ENCODE assay signal across 22 cellular contexts in genomic region chr15:87493803-87494202, GRCh38.
DNase-seq lines count a peak whose midpoint lies in the region; ATAC-seq and TF ChIP-seq lines count a peak whose summit lies in the region.
"Had no signal": no experiment of that assay in that cellular context is flagged by ENCODE, and none has a peak within 500 bp of the region (broad histone marks: within the 10 kb centered on the region; RNA-seq: fewer than 3 reads in every experiment).

No MANE protein-coding gene starts in this region.

- no peak for ATAC-seq in psoas muscle
- no peak for ATAC-seq in HG03521 (IDR thresholded peaks at IDR 0.05; ENCODE audit: unreplicated experiment)
- ATAC-seq in gastrocnemius medialis = no peak
- ATAC-seq in GM18498 (IDR thresholded peaks at IDR 0.05; ENCODE audit: unreplicated experiment) = no peak
- ATAC-seq: A549, GM12878 had no signal

- H3K36me3 ChIP-seq in psoas muscle (ENCODE audit: insufficient read depth in 1 of 2, low read depth in 1 of 2) (no peaks in the 10 kb centered on the region), gastrocnemius medialis (no peaks in the 10 kb centered on the region)
- H3K36me3 ChIP-seq: BE2C; BLaER1 treated with 17β-estradiol and CSF1 and Interleukin-3, amounts not matched to agents 10 nM and 100 nM; HAP-1 had no signal

- TF ChIP-seq CTCF in epithelial cell of esophagus (IDR thresholded peaks at IDR 0.05; ENCODE audit: insufficient read depth, low read depth, low read length, missing control alignments) (no peak), psoas muscle (IDR thresholded peaks at IDR 0.05) (no peak), gastrocnemius medialis (IDR thresholded peaks at IDR 0.05 in 4 of 5, conservative IDR thresholded peaks at IDR 0.05 in 1 of 5) (no peak)

- H3K4me3 ChIP-seq in epithelial cell of esophagus (ENCODE audit: low read length) (no peak overlapping the region), psoas muscle (no peak overlapping the region), gastrocnemius medialis (no peak overlapping the region)
- H3K4me3 ChIP-seq: A549; BLaER1 treated with 17β-estradiol and CSF1 and Interleukin-3, amounts not matched to agents 10 nM and 100 nM; GM12878; HAP-1 had no signal

- in situ Hi-C loops in gastrocnemius medialis (cut with MboI; ENCODE audit: low sequenced_read_pairs in 4 of 4) = no loop called here

- intact Hi-C loops in psoas muscle (cut with DNase I) = no loop called here
- intact Hi-C loops in gastrocnemius medialis (cut with DNase I; ENCODE audit: low total_unique reads) = no loop called here

- H3K27ac ChIP-seq in psoas muscle (peak overlapping the region; percentile 27), gastrocnemius medialis (peak overlapping the region in 2 of 4 donors; percentile 23 to 79)
- H3K27ac ChIP-seq: A549; BLaER1 treated with 17β-estradiol and CSF1 and Interleukin-3, amounts not matched to agents 10 nM and 100 nM had no signal

- no peak for TF ChIP-seq POLR2A in gastrocnemius medialis (IDR thresholded peaks at IDR 0.05)

- no peaks in the 10 kb centered on the region for H3K27me3 ChIP-seq in psoas muscle (ENCODE audit: insufficient read depth in 3 of 3, low read length in 2 of 3)
- no peaks in the 10 kb centered on the region for H3K27me3 ChIP-seq in gastrocnemius medialis
- H3K27me3 ChIP-seq: BE2C; BLaER1 treated with 17β-estradiol and CSF1 and Interleukin-3, amounts not matched to agents 10 nM and 100 nM had no signal

- H3K4me1 ChIP-seq in psoas muscle (peaks cover 7% of the 10 kb centered on the region), gastrocnemius medialis (peaks cover 34 to 35% of the 10 kb centered on the region in 2 donors)
- H3K4me1 ChIP-seq: A549; BLaER1 treated with 17β-estradiol and CSF1 and Interleukin-3, amounts not matched to agents 10 nM and 100 nM; HAP-1 had no signal

- no peaks in the 10 kb centered on the region for H3K9me3 ChIP-seq in psoas muscle
- H3K9me3 ChIP-seq in gastrocnemius medialis = no peaks in the 10 kb centered on the region
- H3K9me3 ChIP-seq: BE2C; BLaER1 treated with 17β-estradiol and CSF1 and Interleukin-3, amounts not matched to agents 10 nM and 100 nM had no signal

- DNase-seq in M059J (ENCODE audit: low read depth) (peak; percentile 13), epithelial cell of esophagus (ENCODE audit: low read depth) (peak; percentile 54), psoas muscle (no peak), gastrocnemius medialis (no peak)
- DNase-seq: 8988T; ACHN; AML-193; BE2C; CD4-positive, alpha-beta T cell; CD8-positive, alpha-beta memory T cell; DMS 273 treated with DMSO at 0.1 percent for 48 hours; DMS79; EL; GDM1; GOT3; HFFc6 had no signal

Comparison
In these comparisons a context has a peak if more than half of its experiments do, and no peak if none do; other contexts are left out.
1. DNase-seq: peak in M059J (single experiment) and epithelial cell of esophagus (single experiment); none in psoas muscle (0 of 2) and gastrocnemius medialis (0 of 2).